ENCODE assay signal across 12 cellular contexts in genomic region chr5:96729156-96729555, GRCh38.
DNase-seq lines count a peak whose midpoint lies in the region; TF ChIP-seq lines count a peak whose summit lies in the region.
"Had no signal": no experiment of that assay in that cellular context is flagged by ENCODE, and none has a peak within 500 bp of the region (broad histone marks: within the 10 kb centered on the region; RNA-seq: fewer than 3 reads in every experiment).

No MANE protein-coding gene starts in this region.

- no peak for DNase-seq in LNCaP clone FGC (ENCODE audit: low read depth)
- DNase-seq in dorsolateral prefrontal cortex = no peak
- DNase-seq in neural crest cell (ENCODE audit: low read depth, low spot score) = no peak
- DNase-seq in trophoblast cell = no peak
- DNase-seq in mesendoderm = no peak
- DNase-seq in glutamatergic neuron = no peak
- DNase-seq: effector memory CD4-positive, alpha-beta T cell; pancreas; RPMI8226 had no signal

- H4K12ac ChIP-seq in trophoblast cell (ENCODE audit: low read depth, low read length) = no peak overlapping the region

- H2BK5ac ChIP-seq in trophoblast cell (ENCODE audit: low read depth, low read length, poor library complexity) (no peak overlapping the region), mesendoderm (ENCODE audit: low read length) (no peak overlapping the region)

- H2AK5ac ChIP-seq in trophoblast cell (ENCODE audit: low read length) (no peak overlapping the region), mesendoderm (ENCODE audit: low read length) (no peak overlapping the region)

- H3K9ac ChIP-seq in trophoblast cell (ENCODE audit: low read length) (no peak overlapping the region), mesendoderm (ENCODE audit: low read length) (no peak overlapping the region)

- no peaks in the 10 kb centered on the region for H4K20me1 ChIP-seq in DOHH2 (ENCODE audit: control insufficient read depth, insufficient read depth, low read depth, low read length)

- H3K23ac ChIP-seq in trophoblast cell (ENCODE audit: low read length) (no peak overlapping the region), mesendoderm (ENCODE audit: low read length) (no peak overlapping the region)

- TF ChIP-seq CTCF in DOHH2 (IDR thresholded peaks at IDR 0.05; ENCODE audit: low read depth, low read length, poor library complexity, severe bottlenecking) = peak; percentile 51
- peak; percentile 43 for TF ChIP-seq CTCF in LNCaP clone FGC (IDR thresholded peaks at IDR 0.05; ENCODE audit: control insufficient read depth, extremely low read depth, insufficient read depth)
- peak in 53 of 56 donors; percentile 26 to 73 (median 51) for TF ChIP-seq CTCF in dorsolateral prefrontal cortex (IDR thresholded peaks at IDR 0.05 in 54 of 56, conservative IDR thresholded peaks at IDR 0.05 in 2 of 56; ENCODE audit: low read depth in 1 of 56, partially characterized antibody in 56 of 56)
- peak; percentile 46 for TF ChIP-seq CTCF in neural crest cell (conservative IDR thresholded peaks at IDR 0.05)
- no peak for TF ChIP-seq CTCF in glutamatergic neuron (IDR thresholded peaks at IDR 0.05; ENCODE audit: partially characterized antibody, unreplicated experiment)

- H3K4me1 Mint-ChIP-seq in neural crest cell (no peaks in the 10 kb centered on the region), glutamatergic neuron (ENCODE audit: low read depth, unreplicated experiment) (peaks cover 19% of the 10 kb centered on the region)

- H3K4me2 ChIP-seq in DOHH2 (ENCODE audit: low read length) (no peak overlapping the region), trophoblast cell (ENCODE audit: low read length) (no peak overlapping the region), mesendoderm (ENCODE audit: low read length) (no peak overlapping the region)

- no peak overlapping the region for H2BK12ac ChIP-seq in trophoblast cell (ENCODE audit: low read length)

- no peak overlapping the region for H4K91ac ChIP-seq in trophoblast cell (ENCODE audit: low read depth, low read length)

- H3K4ac ChIP-seq in trophoblast cell (ENCODE audit: low read depth, low read length) (no peak overlapping the region), mesendoderm (ENCODE audit: low read depth, low read length) (no peak overlapping the region)

- intact Hi-C loops in dorsolateral prefrontal cortex (cut with DNase I) = loop anchor here in 1 of 2 donors (2.0 kb wide), 1 partner anchor 114 kb away; no protein-coding TSS in a partner anchor

- H3K9me3 ChIP-seq in DOHH2 (ENCODE audit: control insufficient read depth, insufficient read depth, low read length) (no peaks in the 10 kb centered on the region), trophoblast cell (ENCODE audit: insufficient read depth, low read depth, low read length) (no peaks in the 10 kb centered on the region)
- H3K9me3 ChIP-seq: pancreas, vagina had no signal

- H3K9me2 ChIP-seq in DOHH2 (replicated peaks; ENCODE audit: control insufficient read depth, low read length) = no peaks in the 10 kb centered on the region

- no peak overlapping the region for H3K18ac ChIP-seq in trophoblast cell (ENCODE audit: low read length)
- no peak overlapping the region for H3K18ac ChIP-seq in mesendoderm (ENCODE audit: low read length)

- H4K8ac ChIP-seq in trophoblast cell (ENCODE audit: low read depth, low read length) = no peak overlapping the region
- no peak overlapping the region for H4K8ac ChIP-seq in mesendoderm (ENCODE audit: low read depth, low read length)

- no peak overlapping the region for H3K56ac ChIP-seq in mesendoderm (ENCODE audit: low read length)

- H3K14ac ChIP-seq in trophoblast cell (ENCODE audit: low read length) = no peak overlapping the region

- H3K27ac ChIP-seq in DOHH2 (ENCODE audit: low read depth, low read length) (no peak overlapping the region), dorsolateral prefrontal cortex (no peak overlapping the region), trophoblast cell (ENCODE audit: low read depth, low read length) (no peak overlapping the region), mesendoderm (ENCODE audit: low read depth, low read length) (no peak overlapping the region)
- H3K27ac ChIP-seq: pancreas, vagina had no signal

- H3K36me3 ChIP-seq in DOHH2 (ENCODE audit: control insufficient read depth, low read length) (peaks cover 6% of the 10 kb centered on the region; the same call in 1 of the 2 replicates), trophoblast cell (ENCODE audit: control insufficient read depth in 1 of 2, insufficient read depth in 2 of 2, low read length in 2 of 2) (peaks cover 5 to 13% of the 10 kb centered on the region in 2 experiments), mesendoderm (ENCODE audit: control insufficient read depth, insufficient read depth, low read length) (no peaks in the 10 kb centered on the region)

- no peaks in the 10 kb centered on the region for H3K9me3 Mint-ChIP-seq in neural crest cell
- no peaks in the 10 kb centered on the region for H3K9me3 Mint-ChIP-seq in glutamatergic neuron (ENCODE audit: unreplicated experiment)
- H3K9me3 Mint-ChIP-seq: WTC11 had no signal

- H4K5ac ChIP-seq in mesendoderm (ENCODE audit: low read length) = no peak overlapping the region

- H3K4me3 ChIP-seq in DOHH2 (ENCODE audit: low read length) (no peak overlapping the region), LNCaP clone FGC (ENCODE audit: low read depth, low read length) (no peak overlapping the region), dorsolateral prefrontal cortex (no peak overlapping the region), trophoblast cell (ENCODE audit: low read depth, low read length) (no peak overlapping the region), mesendoderm (ENCODE audit: low read length) (no peak overlapping the region)
- H3K4me3 ChIP-seq: pancreas, vagina had no signal

- H2BK15ac ChIP-seq in mesendoderm (replicated peaks; ENCODE audit: low read depth) = no peak overlapping the region

- no peak overlapping the region for H3K4me3 Mint-ChIP-seq in neural crest cell
- no peak overlapping the region for H3K4me3 Mint-ChIP-seq in glutamatergic neuron (ENCODE audit: unreplicated experiment)
- H3K4me3 Mint-ChIP-seq: WTC11 had no signal

- no peaks in the 10 kb centered on the region for H3F3A ChIP-seq in DOHH2 (ENCODE audit: control insufficient read depth, insufficient read depth)

- H3K27me3 Mint-ChIP-seq in neural crest cell (ENCODE audit: low read depth) (no peaks in the 10 kb centered on the region), glutamatergic neuron (ENCODE audit: unreplicated experiment) (no peaks in the 10 kb centered on the region)

- H3K36me3 Mint-ChIP-seq in neural crest cell (ENCODE audit: low read depth) = peaks cover 6% of the 10 kb centered on the region
- H3K36me3 Mint-ChIP-seq in glutamatergic neuron (ENCODE audit: unreplicated experiment) = no peaks in the 10 kb centered on the region

- no peak overlapping the region for H2AFZ ChIP-seq in trophoblast cell (ENCODE audit: insufficient read depth, low read length, poor library complexity)

- no peak overlapping the region for H2BK120ac ChIP-seq in trophoblast cell (ENCODE audit: insufficient read depth, low read length, poor library complexity)
- H2BK120ac ChIP-seq in mesendoderm (ENCODE audit: low read depth, low read length) = no peak overlapping the region

- no peak overlapping the region for H3K27ac Mint-ChIP-seq in neural crest cell (ENCODE audit: unreplicated experiment)
- no peak overlapping the region for H3K27ac Mint-ChIP-seq in glutamatergic neuron (ENCODE audit: unreplicated experiment)
- H3K27ac Mint-ChIP-seq: WTC11 had no signal

- H3K27me3 ChIP-seq in DOHH2 (ENCODE audit: control insufficient read depth, low read length) = no peaks in the 10 kb centered on the region
- no peaks in the 10 kb centered on the region for H3K27me3 ChIP-seq in dorsolateral prefrontal cortex
- no peaks in the 10 kb centered on the region for H3K27me3 ChIP-seq in trophoblast cell (ENCODE audit: insufficient read depth, low read length)
- no peaks in the 10 kb centered on the region for H3K27me3 ChIP-seq in mesendoderm (ENCODE audit: insufficient read depth, low read length, poor library complexity)
- H3K27me3 ChIP-seq: pancreas, vagina had no signal

- H3K79me2 ChIP-seq in DOHH2 (ENCODE audit: control insufficient read depth, low read length) = no peaks in the 10 kb centered on the region
- no peaks in the 10 kb centered on the region for H3K79me2 ChIP-seq in trophoblast cell (ENCODE audit: control insufficient read depth, insufficient read depth, low read length, poor library complexity)
- no peaks in the 10 kb centered on the region for H3K79me2 ChIP-seq in mesendoderm (ENCODE audit: control insufficient read depth, insufficient read depth, low read length)

- no peaks in the 10 kb centered on the region for H3K79me1 ChIP-seq in trophoblast cell (ENCODE audit: low read length)
- no peaks in the 10 kb centered on the region for H3K79me1 ChIP-seq in mesendoderm (ENCODE audit: low read length)

- H3K4me1 ChIP-seq in DOHH2 (ENCODE audit: control insufficient read depth, low read length) (peaks cover 6% of the 10 kb centered on the region), trophoblast cell (ENCODE audit: control insufficient read depth in 1 of 2, insufficient read depth in 2 of 2, low read length in 2 of 2) (peaks cover 0 to 3% of the 10 kb centered on the region in 2 experiments), mesendoderm (ENCODE audit: control insufficient read depth, low read depth, low read length) (peaks cover 2% of the 10 kb centered on the region)
- H3K4me1 ChIP-seq: pancreas had no signal
